ENCODE assay signal across 20 cellular contexts in the genomic region with DNA sequence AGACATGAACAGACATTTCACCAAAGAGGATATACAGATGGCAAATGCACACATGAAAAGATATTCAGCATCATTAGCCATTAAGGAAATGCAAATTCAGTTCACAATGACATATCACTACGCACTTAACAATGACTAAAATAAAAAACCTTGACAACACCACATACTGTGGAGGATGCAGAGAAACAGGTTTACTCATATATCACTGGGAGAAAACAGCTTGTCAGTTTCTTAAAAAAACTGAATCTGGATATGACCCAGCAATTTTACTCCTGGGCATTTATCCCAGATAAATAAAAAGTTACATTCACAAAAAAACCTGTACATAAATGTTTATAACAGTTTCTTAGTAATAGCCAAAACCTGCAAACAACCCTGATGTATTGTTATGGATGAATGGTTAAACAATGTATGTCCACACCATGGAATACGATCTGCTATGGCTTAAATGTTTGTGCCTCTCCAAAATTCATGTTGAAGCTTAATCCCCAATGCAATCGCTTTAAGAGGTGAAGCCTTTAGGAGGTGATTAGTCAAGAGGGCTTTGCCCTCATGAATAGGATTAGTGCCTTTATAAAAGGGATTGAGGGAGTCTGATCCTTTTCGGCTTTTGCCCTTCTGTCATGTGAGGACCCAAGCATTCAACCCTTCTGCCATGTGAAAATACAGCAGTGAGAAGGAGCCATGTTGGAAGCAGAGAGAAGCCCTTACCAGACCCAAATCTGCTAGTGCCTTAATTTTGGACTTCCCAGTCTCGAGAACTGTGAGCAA.
DNase-seq lines count a peak whose midpoint lies in the region; ATAC-seq and TF ChIP-seq lines count a peak whose summit lies in the region.
"Had no signal": no experiment of that assay in that cellular context is flagged by ENCODE, and none has a peak within 500 bp of the region (broad histone marks: within the 10 kb centered on the region; RNA-seq: fewer than 3 reads in every experiment).

No MANE protein-coding gene starts in this region.

- ATAC-seq in GM21717 (IDR thresholded peaks at IDR 0.05; ENCODE audit: unreplicated experiment) = no peak
- ATAC-seq: left lobe of liver had no signal

- CTCF ChIA-PET in HEK293T (lab: Yijun Ruan, JAX) = no interaction called here

- peak; percentile 78 for DNase-seq in D341Med (ENCODE audit: low spot score)
- DNase-seq in NCI-H1105 (lab: John Stamatoyannopoulos, UW) = peak; percentile 3
- peak; percentile 97 for DNase-seq in NCI-H82 treated with DMSO at 0.1 percent for 48 hours (lab: John Stamatoyannopoulos, UW; ENCODE audit: unreplicated experiment)
- DNase-seq in fibroblast of peridontal ligament (ENCODE audit: extremely low read depth) = peak; percentile 2
- DNase-seq in NCI-H1436 (lab: John Stamatoyannopoulos, UW) = no peak
- no peak for DNase-seq in HEK293T (ENCODE audit: extremely low spot score)
- DNase-seq: activated CD4-positive, alpha-beta T cell treated with anti-CD3 and anti-CD28 coated beads for 1 hour; activated naive CD4-positive, alpha-beta T cell treated with anti-CD3 and anti-CD28 coated beads, Interleukin-2, amount 50 U/mL, for 16 hours; activated T-cell treated with anti-CD3 and anti-CD28 coated beads, Interleukin-2, amount 50 U/mL, for 48 hours; CD8-positive, alpha-beta memory T cell; cerebellar nuclear complex; effector CD4-positive, alpha-beta T cell; HCEC 1CT; NCI-H1417 treated with DMSO at 0.1 percent for 48 hours; Right ventricle myocardium superior; stimulated activated CD4-positive, alpha-beta T cell treated with anti-CD3 and anti-CD28 coated beads, Interleukin-4, amount 100 ng/mL, for 1 hour; SW 1271; transverse colon had no signal

- POLR2A ChIA-PET in HEK293T (lab: Yijun Ruan, JAX) = no interaction called here

TF ChIP-seq in HEK293T, 16 proteins besides CTCF, POLR2A, EP300 and RAD21:
- TF ChIP-seq SP1 (IDR thresholded peaks at IDR 0.05) = no peak
- no peak for TF ChIP-seq FOXM1 (IDR thresholded peaks at IDR 0.05; ENCODE audit: borderline replicate concordance)
- TF ChIP-seq LEF1 (IDR thresholded peaks at IDR 0.05; ENCODE audit: borderline replicate concordance) = no peak
- no peak for TF ChIP-seq NFRKB (IDR thresholded peaks at IDR 0.05)
- no peak for TF ChIP-seq SUZ12 (IDR thresholded peaks at IDR 0.05)
- TF ChIP-seq TARDBP (IDR thresholded peaks at IDR 0.05) = no peak
- TF ChIP-seq, protein P1, sequence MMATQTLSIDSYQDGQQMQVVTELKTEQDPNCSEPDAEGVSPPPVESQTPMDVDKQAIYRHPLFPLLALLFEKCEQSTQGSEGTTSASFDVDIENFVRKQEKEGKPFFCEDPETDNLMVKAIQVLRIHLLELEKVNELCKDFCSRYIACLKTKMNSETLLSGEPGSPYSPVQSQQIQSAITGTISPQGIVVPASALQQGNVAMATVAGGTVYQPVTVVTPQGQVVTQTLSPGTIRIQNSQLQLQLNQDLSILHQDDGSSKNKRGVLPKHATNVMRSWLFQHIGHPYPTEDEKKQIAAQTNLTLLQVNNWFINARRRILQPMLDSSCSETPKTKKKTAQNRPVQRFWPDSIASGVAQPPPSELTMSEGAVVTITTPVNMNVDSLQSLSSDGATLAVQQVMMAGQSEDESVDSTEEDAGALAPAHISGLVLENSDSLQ (IDR thresholded peaks at IDR 0.05) = no peak
- TF ChIP-seq FOXK2 (IDR thresholded peaks at IDR 0.05) = no peak

Comparison
In these comparisons a context has a peak if more than half of its experiments do, and no peak if none do; other contexts are left out.
1. DNase-seq: peak in D341Med (single experiment), NCI-H1105 (single experiment), NCI-H82 treated with DMSO at 0.1 percent for 48 hours (single experiment) and fibroblast of peridontal ligament (single experiment); none in NCI-H1436 (single experiment) and HEK293T (single experiment).